In genomic region chr1:33617451-33617850, GRCh38 we compare ENCODE assay signal across 8 cellular contexts.
"Had no signal": no experiment of that assay in that cellular context is flagged by ENCODE, and none has a peak within 500 bp of the region (broad histone marks: within the 10 kb centered on the region; RNA-seq: fewer than 3 reads in every experiment).

No MANE protein-coding gene starts in this region.

- H3K4me2 ChIP-seq: GM23338 had no signal

- H3K36me3 Mint-ChIP-seq: IgD-negative memory B cell had no signal

- FAIRE-seq: H1, H54, HepG2 had no signal

- H3K27ac ChIP-seq: HL-60 had no signal

- DNase-seq: H9, HCEC 1CT had no signal

- H3K9me3 Mint-ChIP-seq: GM23338, H9 had no signal

- H3K4me1 Mint-ChIP-seq: GM23338, H9 had no signal

- H3K4me3 Mint-ChIP-seq: GM23338, H9, IgD-negative memory B cell had no signal

- H2AFZ ChIP-seq: GM23338 had no signal

- H3K4me3 ChIP-seq: GM23338 had no signal

- H3K27ac Mint-ChIP-seq: GM23338, H9, IgD-negative memory B cell had no signal

- ATAC-seq: GM23338, HepG2 had no signal
